39 cellular contexts compared by ENCODE assay signal in the genomic region with DNA sequence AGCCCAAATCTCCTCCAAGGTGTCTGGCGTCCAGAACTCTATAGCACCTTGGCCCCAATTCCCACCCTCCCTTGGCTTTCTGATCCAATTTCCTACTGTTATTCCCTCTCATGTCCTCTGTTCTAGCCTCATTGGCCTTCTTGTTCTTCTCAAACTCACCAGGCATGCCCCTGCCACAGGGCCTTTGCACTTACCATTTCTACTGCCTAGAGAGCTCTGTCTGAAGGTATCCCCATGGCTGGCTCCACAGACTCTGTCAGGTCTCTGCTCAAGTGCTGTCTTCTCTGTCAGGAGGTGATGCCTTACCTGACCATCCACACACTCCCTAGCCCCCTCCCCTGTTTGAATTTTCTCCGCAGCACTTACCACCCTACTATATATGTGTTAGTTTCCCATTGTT. TPM values are rescaled to one million over a fixed set of nuclear protein-coding genes. Genes with fewer than 3 reads are reported as not detected.
"Had no signal": no experiment of that assay in that cellular context is flagged by ENCODE, and none has a peak within 500 bp of the region (broad histone marks: within the 10 kb centered on the region; RNA-seq: fewer than 3 reads in every experiment).

No MANE protein-coding gene starts in this region.

- H3K4me1 ChIP-seq: ascending aorta, breast epithelium had no signal

- ATAC-seq: activated naive CD4-positive, alpha-beta T cell treated with anti-CD3 and anti-CD28 coated beads, Interleukin-2, amount 50 U/mL, for 72 hours; activated naive CD8-positive, alpha-beta T cell treated with anti-CD3 and anti-CD28 coated beads, Interleukin-2, amount 50 U/mL, for 24 hours; activated T-cell treated with anti-CD3 and anti-CD28 coated beads, Interleukin-2, amount 50 U/mL, for 4 hours; activated T-cell treated with anti-CD3 and anti-CD28 coated beads, Interleukin-2, amount 50 U/mL, for 72 hours; activated T-helper 17 cell treated with anti-CD3 and anti-CD28 coated beads, Interleukin-2, amount 50 U/mL, for 72 hours; body of pancreas had no signal

- H3K4me3 ChIP-seq: adrenal gland, ascending aorta, body of pancreas, breast epithelium, cardiac muscle cell had no signal

- H3K27ac Mint-ChIP-seq: activated naive CD4-positive, alpha-beta T cell treated with anti-CD3 and anti-CD28 coated beads for 36 hours; activated naive CD4-positive, alpha-beta T cell treated with anti-CD3 and anti-CD28 coated beads, Interleukin-2, amount 10 ng/mL, durations not matched to agents 7 days and 5 days; activated naive CD4-positive, alpha-beta T cell treated with anti-CD3 and anti-CD28 coated beads, Interleukin-2, amount 50 U/mL, for 24 hours; activated naive CD4-positive, alpha-beta T cell treated with anti-CD3 and anti-CD28 coated beads, Interleukin-2, amount 50 U/mL, for 72 hours; activated naive CD8-positive, alpha-beta T cell; activated naive CD8-positive, alpha-beta T cell treated with anti-CD3 and anti-CD28 coated beads for 36 hours; activated naive CD8-positive, alpha-beta T cell treated with anti-CD3 and anti-CD28 coated beads, Interleukin-2, amount 10 ng/mL, durations not matched to agents 7 days and 5 days; activated naive CD8-positive, alpha-beta T cell treated with anti-CD3 and anti-CD28 coated beads, Interleukin-2, amount 50 U/mL, for 24 hours; activated T-cell treated with anti-CD3 and anti-CD28 coated beads, Interleukin-2, amount 50 U/mL, for 24 hours; activated T-cell treated with anti-CD3 and anti-CD28 coated beads, Interleukin-2, amount 50 U/mL, for 72 hours; activated T-helper 1 cell treated with anti-CD3 and anti-CD28 coated beads, Interleukin-12 subunit alpha, Interleukin-12 subunit beta, Interleukin-2, Interleukin-4 antibody, amounts not matched to agents 30 ng/mL and 10 ng/mL and 1 ng/mL, durations not matched to agents 14 hours and 24 hours and 36 hours; activated T-helper 17 cell treated with anti-CD3 and anti-CD28 coated beads, Interleukin-2, amount 50 U/mL, for 72 hours; activated T-helper 2 cell treated with anti-CD3 and anti-CD28 coated beads, Interferon-gamma antibody, Interleukin-2, Interleukin-4, amounts not matched to agents 10 μg/mL and 5 μg/mL and 100 μg/mL, durations not matched to agents 14 hours and 24 hours and 36 hours; brain had no signal

- H3K9me3 ChIP-seq: adrenal gland, body of pancreas had no signal

- H3K27ac ChIP-seq: adrenal gland, ascending aorta, body of pancreas, brain microvascular endothelial cell, breast epithelium, cardiac muscle cell had no signal

- FAIRE-seq: astrocyte, bronchial epithelial cell had no signal

- H3K4me1 Mint-ChIP-seq: activated naive CD4-positive, alpha-beta T cell treated with anti-CD3 and anti-CD28 coated beads, Interleukin-2, amount 10 ng/mL, durations not matched to agents 7 days and 5 days; activated naive CD8-positive, alpha-beta T cell treated with anti-CD3 and anti-CD28 coated beads for 36 hours; activated naive CD8-positive, alpha-beta T cell treated with anti-CD3 and anti-CD28 coated beads, Interleukin-2, amount 10 ng/mL, durations not matched to agents 7 days and 5 days; activated T-helper 17 cell treated with anti-CD3 and anti-CD28 coated beads, Interleukin-2, amount 50 U/mL, for 72 hours; central memory CD8-positive, alpha-beta T cell had no signal

- H3K4me3 Mint-ChIP-seq: activated naive CD4-positive, alpha-beta T cell treated with anti-CD3 and anti-CD28 coated beads for 36 hours; activated naive CD4-positive, alpha-beta T cell treated with anti-CD3 and anti-CD28 coated beads, Interleukin-2, amount 10 ng/mL, durations not matched to agents 7 days and 5 days; activated naive CD4-positive, alpha-beta T cell treated with anti-CD3 and anti-CD28 coated beads, Interleukin-2, amount 50 U/mL, for 24 hours; activated naive CD8-positive, alpha-beta T cell; activated naive CD8-positive, alpha-beta T cell treated with anti-CD3 and anti-CD28 coated beads for 36 hours; activated naive CD8-positive, alpha-beta T cell treated with anti-CD3 and anti-CD28 coated beads, Interleukin-2, amount 10 ng/mL, durations not matched to agents 7 days and 5 days; activated naive CD8-positive, alpha-beta T cell treated with anti-CD3 and anti-CD28 coated beads, Interleukin-2, amount 50 U/mL, for 24 hours; activated T-cell treated with anti-CD3 and anti-CD28 coated beads, Interleukin-2, amount 50 U/mL, for 24 hours; activated T-cell treated with anti-CD3 and anti-CD28 coated beads, Interleukin-2, amount 50 U/mL, for 4 hours; activated T-cell treated with anti-CD3 and anti-CD28 coated beads, Interleukin-2, amount 50 U/mL, for 72 hours; activated T-helper 1 cell treated with anti-CD3 and anti-CD28 coated beads, Interleukin-12 subunit alpha, Interleukin-12 subunit beta, Interleukin-2, Interleukin-4 antibody, amounts not matched to agents 30 ng/mL and 10 ng/mL and 1 ng/mL, durations not matched to agents 14 hours and 24 hours and 36 hours; activated T-helper 17 cell treated with anti-CD3 and anti-CD28 coated beads, Interleukin-2, amount 50 U/mL, for 72 hours; brain; central memory CD8-positive, alpha-beta T cell had no signal

- H3K36me3 Mint-ChIP-seq: activated naive CD4-positive, alpha-beta T cell treated with anti-CD3 and anti-CD28 coated beads, Interleukin-2, amount 10 ng/mL, durations not matched to agents 7 days and 5 days; activated naive CD4-positive, alpha-beta T cell treated with anti-CD3 and anti-CD28 coated beads, Interleukin-2, amount 50 U/mL, for 24 hours; activated naive CD4-positive, alpha-beta T cell treated with anti-CD3 and anti-CD28 coated beads, Interleukin-2, amount 50 U/mL, for 72 hours; activated naive CD8-positive, alpha-beta T cell treated with anti-CD3 and anti-CD28 coated beads, Interleukin-2, amount 10 ng/mL, durations not matched to agents 7 days and 5 days; brain had no signal

- H3K27me3 ChIP-seq: ascending aorta, body of pancreas, breast epithelium had no signal

- H3K36me3 ChIP-seq: adrenal gland, ascending aorta, brain microvascular endothelial cell, breast epithelium, cardiac muscle cell had no signal

- DNase-seq: activated effector memory CD4-positive, alpha-beta T cell treated with anti-CD3 and anti-CD28 coated beads, Interleukin-2, amount 50 U/mL, for 16 hours; activated effector memory CD4-positive, alpha-beta T cell treated with Interleukin-2 at 50 U/mL for 16 hours; activated gamma-delta T cell; activated gamma-delta T cell treated with Interleukin-2 at 50 U/mL for 16 hours; activated naive CD4-positive, alpha-beta T cell; activated naive CD4-positive, alpha-beta T cell treated with anti-CD3 and anti-CD28 coated beads for 36 hours; activated naive CD4-positive, alpha-beta T cell treated with anti-CD3 and anti-CD28 coated beads, Interleukin-2, amount 10 ng/mL, durations not matched to agents 7 days and 5 days; activated naive CD4-positive, alpha-beta T cell treated with anti-CD3 and anti-CD28 coated beads, Interleukin-2, amount 50 U/mL, for 16 hours; activated naive CD4-positive, alpha-beta T cell treated with Interleukin-2 at 50 U/mL for 16 hours; activated naive CD8-positive, alpha-beta T cell treated with anti-CD3 and anti-CD28 coated beads for 36 hours; activated naive CD8-positive, alpha-beta T cell treated with anti-CD3 and anti-CD28 coated beads, Interleukin-2, amount 10 ng/mL, durations not matched to agents 7 days and 5 days; activated naive CD8-positive, alpha-beta T cell treated with anti-CD3 and anti-CD28 coated beads, Interleukin-2, amount 50 U/mL, for 24 hours; activated T-cell treated with anti-CD3 and anti-CD28 coated beads, Interleukin-2, amount 50 U/mL, for 24 hours; activated T-cell treated with anti-CD3 and anti-CD28 coated beads, Interleukin-2, amount 50 U/mL, for 4 hours; activated T-cell treated with anti-CD3 and anti-CD28 coated beads, Interleukin-2, amount 50 U/mL, for 48 hours; activated T-cell treated with anti-CD3 and anti-CD28 coated beads, Interleukin-2, amount 50 U/mL, for 72 hours; adrenal gland; amniotic stem cell; amygdala; anterior cingulate cortex; aorta; body of pancreas; brain microvascular endothelial cell; caudate nucleus; central memory CD4-positive, alpha-beta T cell; cerebellar nuclear complex had no signal

- H3K9me3 Mint-ChIP-seq: activated naive CD4-positive, alpha-beta T cell treated with anti-CD3 and anti-CD28 coated beads, Interleukin-2, amount 10 ng/mL, durations not matched to agents 7 days and 5 days; activated naive CD8-positive, alpha-beta T cell treated with anti-CD3 and anti-CD28 coated beads, Interleukin-2, amount 10 ng/mL, durations not matched to agents 7 days and 5 days; activated T-helper 1 cell treated with anti-CD3 and anti-CD28 coated beads, Interleukin-12 subunit alpha, Interleukin-12 subunit beta, Interleukin-2, Interleukin-4 antibody, amounts not matched to agents 30 ng/mL and 10 ng/mL and 1 ng/mL, durations not matched to agents 14 hours and 24 hours and 36 hours; central memory CD8-positive, alpha-beta T cell had no signal

RNA-seq across cellular contexts. Expression of a gene that starts 5.6 kb away (rescaled TPM):
- total RNA-seq: activated naive CD4-positive, alpha-beta T cell treated with anti-CD3 and anti-CD28 coated beads, Interleukin-2, amount 50 U/mL, for 72 hours; activated naive CD8-positive, alpha-beta T cell treated with anti-CD3 and anti-CD28 coated beads for 36 hours; activated naive CD8-positive, alpha-beta T cell treated with anti-CD3 and anti-CD28 coated beads, Interleukin-2, amount 10 ng/mL, durations not matched to agents 7 days and 5 days; activated T-cell treated with anti-CD3 and anti-CD28 coated beads, Interleukin-2, amount 50 U/mL, for 4 hours had no signal
- polyA plus RNA-seq: cardiac muscle cell had no signal
